Comparison of ENCODE assay signal across 8 cellular contexts in the genomic region with DNA sequence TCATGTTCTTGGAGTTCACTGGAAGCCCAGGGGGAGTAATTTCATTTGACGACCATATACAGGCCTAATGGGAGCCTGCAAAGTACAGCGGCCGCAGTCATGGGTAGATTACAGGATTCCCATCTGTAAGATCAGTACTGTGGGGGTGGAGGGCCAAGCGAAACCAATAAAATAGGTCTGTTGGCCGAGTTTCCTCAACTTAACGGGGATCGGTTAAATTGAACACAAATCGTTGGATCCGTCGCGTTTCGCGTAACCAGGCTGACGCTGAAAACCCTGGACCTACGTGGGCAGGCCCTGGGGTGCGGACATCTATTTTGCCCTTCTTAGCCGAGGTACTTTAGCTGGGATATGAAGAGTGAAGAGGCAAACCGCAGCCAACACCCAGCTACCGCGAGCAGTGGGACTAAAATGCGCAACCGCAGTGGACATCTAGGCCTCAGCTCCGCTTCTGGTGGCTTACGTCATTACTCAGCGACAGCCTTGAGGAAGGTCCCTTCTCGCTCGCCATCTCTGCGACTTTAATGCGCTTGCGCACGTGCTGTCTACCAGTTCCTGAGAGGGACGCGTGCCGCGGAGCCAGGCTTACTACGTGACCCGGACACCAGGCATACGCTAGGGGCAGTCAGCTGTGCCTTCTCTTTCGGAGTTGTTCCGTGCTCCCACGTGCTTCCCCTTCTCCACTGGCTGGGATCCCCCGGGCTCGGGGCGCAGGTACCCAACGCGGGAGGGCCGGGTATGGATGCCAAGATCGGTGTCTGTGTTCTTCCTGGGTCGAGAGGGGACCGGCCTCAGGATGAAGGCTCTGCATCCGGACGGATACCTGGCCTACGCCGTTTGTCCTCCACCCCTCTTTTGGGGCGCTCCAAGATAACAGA. TPM values are rescaled to one million over a fixed set of nuclear protein-coding genes. Genes with fewer than 3 reads are reported as not detected.
DNase-seq lines count a peak whose midpoint lies in the region; ATAC-seq lines count a peak whose summit lies in the region.

Gene NAT10 (plus strand): TSS at position 551 of the 878 bp plus-strand sequence. CDS start 2,597 bp downstream, outside the sequence.

- peak; percentile 89 for ATAC-seq in GM19372 (IDR thresholded peaks at IDR 0.05; ENCODE audit: low read depth, unreplicated experiment)
- ATAC-seq in HG03558 (IDR thresholded peaks at IDR 0.05; ENCODE audit: extremely low read depth, unreplicated experiment): peak; percentile 81
- peak; percentile 93 for ATAC-seq in left lobe of liver

- DNase-seq in CD1c-positive myeloid dendritic cell (ENCODE audit: extremely low spot score): peak; percentile 100
- peak; percentile 99 for DNase-seq in NCI-H748 (lab: John Stamatoyannopoulos, UW; ENCODE audit: unreplicated experiment)
- peak; percentile 97 for DNase-seq in activated CD4-positive, alpha-beta T cell treated with anti-CD3 and anti-CD28 coated beads, Interleukin-2, amount 50 U/mL, for 1 hour
- DNase-seq in dedifferentiated amniotic fluid mesenchymal stem cell (ENCODE audit: extremely low spot score): peak; percentile 98
- peak; percentile 98 for DNase-seq in left lobe of liver (ENCODE audit: low spot score)
- DNase-seq in stimulated activated CD4-positive, alpha-beta T cell treated with anti-CD3 and anti-CD28 coated beads, Interleukin-2, amount 100 ng/mL, for 4 hours (ENCODE audit: low read depth): peak; percentile 96

RNA-seq across cellular contexts. Expression of gene NAT10, which starts in this region (rescaled TPM):
- total RNA-seq in left lobe of liver: 12.9 TPM

Comparison
In these comparisons a context has a peak if more than half of its experiments do, and no peak if none do; other contexts are left out.
1. Peak in every context shown above with its lines: DNase-seq and ATAC-seq.